Comparison of ENCODE assay signal across 25 cellular contexts in the genomic region with DNA sequence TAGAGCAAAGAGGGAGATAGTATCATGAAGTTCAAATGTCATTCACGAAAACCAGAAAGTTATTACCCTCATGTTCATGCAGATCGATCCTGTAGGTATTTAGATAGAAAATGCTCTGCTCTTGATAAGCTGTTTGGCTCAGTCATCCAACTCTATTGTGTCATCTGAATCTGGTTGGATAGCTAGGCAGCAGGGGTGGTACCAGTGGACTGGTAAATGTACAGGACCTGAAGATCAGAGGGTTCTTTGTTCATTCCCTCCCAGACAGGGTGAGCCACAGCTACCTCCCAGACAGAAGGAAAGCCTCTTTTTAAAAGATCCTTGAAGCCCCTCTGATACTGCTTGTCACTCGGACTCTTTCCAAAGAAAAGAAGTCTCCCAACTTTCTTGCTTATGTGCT.
DNase-seq lines count a peak whose midpoint lies in the region; ATAC-seq, FAIRE-seq and TF ChIP-seq lines count a peak whose summit lies in the region.
"Had no signal": no experiment of that assay in that cellular context is flagged by ENCODE, and none has a peak within 500 bp of the region (broad histone marks: within the 10 kb centered on the region; RNA-seq: fewer than 3 reads in every experiment).

No MANE protein-coding gene starts in this region.

- DNase-seq in H54 (ENCODE audit: insufficient read length, low spot score) (no peak), WERI-Rb-1 (no peak), globus pallidus (ENCODE audit: low spot score) (peak; percentile 79), superior temporal gyrus (ENCODE audit: extremely low spot score) (peak; percentile 49), NCI-H1930 (lab: John Stamatoyannopoulos, UW) (no peak), SIG-M5 (lab: John Stamatoyannopoulos, UW) (no peak)
- DNase-seq: activated CD8-positive, alpha-beta memory T cell treated with anti-CD3 and anti-CD28 coated beads for 24 hours; activated naive CD4-positive, alpha-beta T cell treated with Interleukin-2 at 50 U/mL for 16 hours; activated T-cell treated with anti-CD3 and anti-CD28 coated beads, Interleukin-2, amount 50 U/mL, for 24 hours; amniotic stem cell; dermis blood vessel endothelial cell; foreskin keratinocyte; H7; KBM-7; NCI-H2227 treated with DMSO at 0.1 percent for 48 hours; NCI-H774; spleen; stimulated activated CD4-positive, alpha-beta T cell treated with anti-CD3 and anti-CD28 coated beads, Interleukin-4, amount 100 ng/mL, for 24 hours; stimulated activated naive CD8-positive, alpha-beta T cell treated with anti-CD3 and anti-CD28 coated beads, Interleukin-15, Interleukin-2, amounts not matched to agents 100 U/mL and 50 U/mL, for 24 hours; SW 1271; upper lobe of left lung had no signal

- no peaks in the 10 kb centered on the region for H3K36me3 ChIP-seq in WERI-Rb-1
- H3K36me3 ChIP-seq: spleen, upper lobe of left lung had no signal

- no peak for TF ChIP-seq POLR2A in H54 (IDR thresholded peaks at IDR 0.05; ENCODE audit: low read depth, low read length)

- ATAC-seq in HG03460 (IDR thresholded peaks at IDR 0.05; ENCODE audit: unreplicated experiment) (no peak), HG02571 (IDR thresholded peaks at IDR 0.05; ENCODE audit: unreplicated experiment) (no peak)
- ATAC-seq: stimulated activated naive CD8-positive, alpha-beta T cell treated with anti-CD3 and anti-CD28 coated beads, Interleukin-15, Interleukin-2, amounts not matched to agents 100 U/mL and 50 U/mL, for 24 hours had no signal

- peak overlapping the region; percentile 39; the same call in 1 of the 2 replicates for H3K27ac ChIP-seq in WERI-Rb-1
- H3K27ac ChIP-seq: C4-2B, spleen, upper lobe of left lung had no signal

- no peak overlapping the region for H3K4me3 ChIP-seq in WERI-Rb-1 (ENCODE audit: low read depth, low read length)
- H3K4me3 ChIP-seq: spleen, upper lobe of left lung had no signal

- H3K27me3 ChIP-seq in WERI-Rb-1 (ENCODE audit: insufficient read depth, low read depth, severe bottlenecking): no peaks in the 10 kb centered on the region
- H3K27me3 ChIP-seq: upper lobe of left lung had no signal

- H3K9me3 ChIP-seq in WERI-Rb-1 (ENCODE audit: severe bottlenecking): no peaks in the 10 kb centered on the region
- H3K9me3 ChIP-seq: spleen, upper lobe of left lung had no signal

- no peak for TF ChIP-seq CTCF in WERI-Rb-1 (IDR thresholded peaks at IDR 0.05; ENCODE audit: low read depth, low read length)

- FAIRE-seq in H54 (lab: Jason Lieb, UNC): peak; percentile 45
- FAIRE-seq: D721Med had no signal

Comparison
In these comparisons a context has a peak if more than half of its experiments do, and no peak if none do; other contexts are left out.
1. DNase-seq: peak in globus pallidus (single experiment) and superior temporal gyrus (single experiment); none in H54 (single experiment), WERI-Rb-1 (single experiment), NCI-H1930 (0 of 2) and SIG-M5 (single experiment).